Comparison of ENCODE assay signal across 18 cellular contexts in the genomic region with DNA sequence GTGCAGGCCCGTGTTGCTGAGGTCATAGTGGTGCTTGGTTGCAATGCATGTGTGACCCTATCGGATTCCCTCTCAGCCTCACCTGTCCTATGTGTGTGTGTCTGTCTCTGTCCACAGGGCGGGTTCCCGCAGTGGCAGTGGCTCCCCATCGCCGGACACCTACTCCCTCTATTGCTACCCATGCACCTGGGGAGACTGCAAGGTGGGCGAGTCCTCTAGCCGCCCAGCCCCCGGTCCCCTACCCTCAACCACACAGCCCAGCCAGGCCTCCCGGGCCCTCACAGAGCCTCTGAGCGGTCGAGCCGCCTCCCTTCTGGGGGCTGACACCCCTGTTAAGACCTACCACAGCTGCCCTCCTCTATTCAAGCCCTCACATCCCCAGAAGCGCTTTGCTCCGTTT.
"Had no signal": no experiment of that assay in that cellular context is flagged by ENCODE, and none has a peak within 500 bp of the region (broad histone marks: within the 10 kb centered on the region; RNA-seq: fewer than 3 reads in every experiment).

No MANE protein-coding gene starts in this region.

- H3K27ac ChIP-seq: adrenal gland, cardiac muscle cell, heart right ventricle, lower lobe of right lung, right atrium auricular region, transverse colon had no signal

- H3K27me3 Mint-ChIP-seq: activated CD8-positive, alpha-beta T cell treated with anti-CD3 and anti-CD28 coated beads for 36 hours had no signal

- H3K9me3 ChIP-seq: adrenal gland, gastroesophageal sphincter, heart right ventricle, lower lobe of right lung, right atrium auricular region, transverse colon had no signal

- ATAC-seq: activated CD8-positive, alpha-beta T cell treated with anti-CD3 and anti-CD28 coated beads for 36 hours; gastroesophageal sphincter; heart right ventricle; left colon; lower lobe of right lung had no signal

- H3K4me3 Mint-ChIP-seq: activated CD8-positive, alpha-beta T cell treated with anti-CD3 and anti-CD28 coated beads for 36 hours; activated naive CD4-positive, alpha-beta T cell treated with anti-CD3 and anti-CD28 coated beads for 36 hours; T-helper 1 cell treated with Interleukin-12 subunit alpha and Interleukin-12 subunit beta and Interleukin-4 antibody, amounts not matched to agents 30 μg/mL and 1 μg/mL, for 36 hours had no signal

- H3K27me3 ChIP-seq: adrenal gland, gastroesophageal sphincter, right atrium auricular region, transverse colon had no signal

- H3K4me3 ChIP-seq: adrenal gland, cardiac muscle cell, gastroesophageal sphincter, heart right ventricle, lower lobe of right lung, right atrium auricular region, skin epidermis, transverse colon had no signal

- H3K36me3 ChIP-seq: cardiac muscle cell, transverse colon had no signal

- H3K4me1 ChIP-seq: adrenal gland, lower lobe of right lung had no signal

- FAIRE-seq: islet of Langerhans had no signal

- H3K27ac Mint-ChIP-seq: activated CD8-positive, alpha-beta T cell treated with anti-CD3 and anti-CD28 coated beads for 36 hours; activated naive CD4-positive, alpha-beta T cell treated with anti-CD3 and anti-CD28 coated beads for 36 hours; T-helper 1 cell treated with Interleukin-12 subunit alpha and Interleukin-12 subunit beta and Interleukin-4 antibody, amounts not matched to agents 30 μg/mL and 1 μg/mL, for 36 hours had no signal

- H3K9me3 Mint-ChIP-seq: activated CD8-positive, alpha-beta T cell treated with anti-CD3 and anti-CD28 coated beads for 36 hours; activated naive CD4-positive, alpha-beta T cell treated with anti-CD3 and anti-CD28 coated beads for 36 hours; T-helper 1 cell treated with Interleukin-12 subunit alpha and Interleukin-12 subunit beta and Interleukin-4 antibody, amounts not matched to agents 30 μg/mL and 1 μg/mL, for 36 hours had no signal

- DNase-seq: activated CD4-positive, alpha-beta T cell treated with anti-CD3 and anti-CD28 coated beads for 48 hours; activated CD8-positive, alpha-beta T cell treated with anti-CD3 and anti-CD28 coated beads for 36 hours; activated naive CD4-positive, alpha-beta T cell treated with anti-CD3 and anti-CD28 coated beads for 36 hours; heart right ventricle; left colon; lower lobe of right lung; midbrain; stimulated activated CD4-positive, alpha-beta T cell treated with anti-CD3 and anti-CD28 coated beads, Interleukin-15, amount 100 ng/mL, for 24 hours; stimulated activated CD4-positive, alpha-beta T cell treated with anti-CD3 and anti-CD28 coated beads, Interleukin-4, amount 100 ng/mL, for 24 hours; stimulated activated naive CD4-positive, alpha-beta T cell; transverse colon had no signal
